Comparison of ENCODE assay signal across 8 cellular contexts in genomic region chr1:56516539-56517252, GRCh38.
DNase-seq lines count a peak whose midpoint lies in the region; ATAC-seq lines count a peak whose summit lies in the region.

No MANE protein-coding gene starts in this region.

- peak overlapping the region; percentile 32 for H3K9ac ChIP-seq in mucosa of stomach (ENCODE audit: low read length)

- H3K9me3 ChIP-seq in mucosa of stomach (ENCODE audit: control insufficient read depth, low read length): no peaks in the 10 kb centered on the region

- intact Hi-C loops in dendritic cell treated with granulocyte-macrophage colony-stimulating factor and Interleukin-4, amounts not matched to agents 40 ng/mL and 50 ng/mL, for 4 days (cut with micrococcal nuclease): no loop called here

- peaks cover 31% of the 10 kb centered on the region for H3K4me1 ChIP-seq in mucosa of stomach (ENCODE audit: control insufficient read depth, insufficient read depth, low read length)

- H3K4me1 Mint-ChIP-seq in dendritic cell treated with granulocyte-macrophage colony-stimulating factor and Interleukin-4, amounts not matched to agents 40 ng/mL and 50 ng/mL, for 4 days (ENCODE audit: low read depth): peaks cover 72% of the 10 kb centered on the region

- H3K27me3 Mint-ChIP-seq in dendritic cell treated with granulocyte-macrophage colony-stimulating factor and Interleukin-4, amounts not matched to agents 40 ng/mL and 50 ng/mL, for 4 days: peaks cover 19% of the 10 kb centered on the region

- no peaks in the 10 kb centered on the region for H3K9me3 Mint-ChIP-seq in dendritic cell treated with granulocyte-macrophage colony-stimulating factor and Interleukin-4, amounts not matched to agents 40 ng/mL and 50 ng/mL, for 4 days

- H3K27me3 ChIP-seq in mucosa of stomach (ENCODE audit: control insufficient read depth, insufficient read depth, low read length): no peaks in the 10 kb centered on the region

- H3K36me3 ChIP-seq in mucosa of stomach (ENCODE audit: control insufficient read depth, insufficient read depth, low read length): no peaks in the 10 kb centered on the region

- ATAC-seq in GM18499 (IDR thresholded peaks at IDR 0.05; ENCODE audit: insufficient read depth, unreplicated experiment): peak; percentile 89
- ATAC-seq in HG02623 (IDR thresholded peaks at IDR 0.05; ENCODE audit: unreplicated experiment): peak; percentile 79

- peak; percentile 31 for DNase-seq in NAMALWA (ENCODE audit: low spot score)
- DNase-seq in stimulated activated naive CD4-positive, alpha-beta T cell treated with Interleukin-2 at 50 U/mL for 16 hours (lab: John Stamatoyannopoulos, UW): no peak
- DNase-seq in cerebellar cortex (ENCODE audit: low spot score): no peak
- no peak for DNase-seq in NCI-H2081 (lab: John Stamatoyannopoulos, UW)

- peak overlapping the region; percentile 80 for H3K27ac Mint-ChIP-seq in dendritic cell treated with granulocyte-macrophage colony-stimulating factor and Interleukin-4, amounts not matched to agents 40 ng/mL and 50 ng/mL, for 4 days

- peaks cover 69% of the 10 kb centered on the region for H3K36me3 Mint-ChIP-seq in dendritic cell treated with granulocyte-macrophage colony-stimulating factor and Interleukin-4, amounts not matched to agents 40 ng/mL and 50 ng/mL, for 4 days (ENCODE audit: low read depth)

- H3K4me3 ChIP-seq in mucosa of stomach (ENCODE audit: low read length): no peak overlapping the region

- peak overlapping the region; percentile 32 for H3K4me3 Mint-ChIP-seq in dendritic cell treated with granulocyte-macrophage colony-stimulating factor and Interleukin-4, amounts not matched to agents 40 ng/mL and 50 ng/mL, for 4 days
